ENCODE assay signal across 8 cellular contexts in genomic region chr1:183915634-183916510, GRCh38.
DNase-seq lines count a peak whose midpoint lies in the region; ATAC-seq and TF ChIP-seq lines count a peak whose summit lies in the region.

No MANE protein-coding gene starts in this region.

- no peak overlapping the region for H2AFZ ChIP-seq in OCI-LY7 (ENCODE audit: low read length)

- DNase-seq in OCI-LY7 (ENCODE audit: low spot score) (peak; percentile 82), activated T-cell treated with anti-CD3 and anti-CD28 coated beads for 1 hour (ENCODE audit: low read depth) (peak; percentile 53), epithelial cell of esophagus (ENCODE audit: low read depth) (peak; percentile 97), myocyte (ENCODE audit: low read depth) (peak; percentile 96)
- peak; percentile 74 for DNase-seq in stimulated activated CD8-positive, alpha-beta memory T cell treated with anti-CD3 and anti-CD28 coated beads, Interleukin-4, amount 100 ng/mL, for 48 hours

- intact Hi-C loops in OCI-LY7 (cut with micrococcal nuclease; ENCODE audit: unreplicated experiment) = loop anchor here (1.0 to 5.0 kb wide), 4 partner anchors 19 to 634 kb away; no protein-coding TSS in a partner anchor

- ATAC-seq in GM19452 (IDR thresholded peaks at IDR 0.05; ENCODE audit: unreplicated experiment) = peak; percentile 45

- peak overlapping the region; percentile 20; the same call in 1 of the 2 replicates for H3K9ac ChIP-seq in BLaER1

- CTCF ChIA-PET in OCI-LY7 (lab: Charles Lee; ENCODE audit: unreplicated experiment) = interaction anchor here (1.8 kb wide), 1 partner anchor 260 kb away, joined by 6 read pairs; no protein-coding TSS in a partner anchor

- H3K36me3 ChIP-seq in BLaER1 = peaks cover 82% of the 10 kb centered on the region
- no peaks in the 10 kb centered on the region for H3K36me3 ChIP-seq in OCI-LY7 (ENCODE audit: insufficient read depth, low read length)

- TF ChIP-seq CTCF in OCI-LY7 (conservative IDR thresholded peaks at IDR 0.05; ENCODE audit: low read length) (peak; percentile 91), epithelial cell of esophagus (IDR thresholded peaks at IDR 0.05; ENCODE audit: insufficient read depth, low read depth, low read length, missing control alignments) (peak; percentile 81)

- no peaks in the 10 kb centered on the region for H3K79me2 ChIP-seq in OCI-LY7 (ENCODE audit: insufficient read depth, low read depth, low read length)

- no peak for TF ChIP-seq EP300 in Ishikawa (IDR thresholded peaks at IDR 0.05; ENCODE audit: borderline replicate concordance)

- no peaks in the 10 kb centered on the region for H3K9me3 ChIP-seq in BLaER1
- H3K9me3 ChIP-seq in OCI-LY7 (ENCODE audit: low read length) = no peaks in the 10 kb centered on the region

- H3K4me3 ChIP-seq in BLaER1 (no peak overlapping the region), OCI-LY7 (ENCODE audit: low read depth, low read length, poor library complexity, severe bottlenecking) (no peak overlapping the region), epithelial cell of esophagus (ENCODE audit: low read length) (no peak overlapping the region)

- no peaks in the 10 kb centered on the region for H3K27me3 ChIP-seq in BLaER1

- no TSS peak for BruUV-seq in OCI-LY7 (replicated peaks; lab: Mats Ljungman, UMichigan)

- H3K4me2 ChIP-seq in BLaER1 = peak overlapping the region; percentile 61
- no peak overlapping the region for H3K4me2 ChIP-seq in OCI-LY7 (ENCODE audit: low read length)

- H3K27ac ChIP-seq in BLaER1 = peak overlapping the region; percentile 53
- H3K27ac ChIP-seq in OCI-LY7 (ENCODE audit: low read depth, low read length, poor library complexity, severe bottlenecking) = no peak overlapping the region

- POLR2A ChIA-PET in OCI-LY7 (lab: Charles Lee) = no interaction called here

- peaks cover 43% of the 10 kb centered on the region for H3K4me1 ChIP-seq in BLaER1
- peaks cover 19% of the 10 kb centered on the region for H3K4me1 ChIP-seq in OCI-LY7 (ENCODE audit: insufficient read depth, low read length, poor library complexity, severe bottlenecking)

- H3K9me2 ChIP-seq in OCI-LY7 (ENCODE audit: insufficient read depth, low read length) = no peaks in the 10 kb centered on the region

- H4K20me1 ChIP-seq in BLaER1 (no peaks in the 10 kb centered on the region), OCI-LY7 (ENCODE audit: insufficient read depth, low read length) (peaks cover 11% of the 10 kb centered on the region; the same call in 1 of the 2 replicates)

- TF ChIP-seq RAD21 in Ishikawa (IDR thresholded peaks at IDR 0.05; ENCODE audit: low read depth) = peak; percentile 94

TF ChIP-seq in Ishikawa, 13 proteins besides CTCF, POLR2A, EP300 and RAD21:
- no peak for TF ChIP-seq EGR1 (IDR thresholded peaks at IDR 0.05)
- peak; percentile 74 for TF ChIP-seq USF1 (IDR thresholded peaks at IDR 0.05)
